ENCODE assay signal across 1 cellular context in the genomic region with DNA sequence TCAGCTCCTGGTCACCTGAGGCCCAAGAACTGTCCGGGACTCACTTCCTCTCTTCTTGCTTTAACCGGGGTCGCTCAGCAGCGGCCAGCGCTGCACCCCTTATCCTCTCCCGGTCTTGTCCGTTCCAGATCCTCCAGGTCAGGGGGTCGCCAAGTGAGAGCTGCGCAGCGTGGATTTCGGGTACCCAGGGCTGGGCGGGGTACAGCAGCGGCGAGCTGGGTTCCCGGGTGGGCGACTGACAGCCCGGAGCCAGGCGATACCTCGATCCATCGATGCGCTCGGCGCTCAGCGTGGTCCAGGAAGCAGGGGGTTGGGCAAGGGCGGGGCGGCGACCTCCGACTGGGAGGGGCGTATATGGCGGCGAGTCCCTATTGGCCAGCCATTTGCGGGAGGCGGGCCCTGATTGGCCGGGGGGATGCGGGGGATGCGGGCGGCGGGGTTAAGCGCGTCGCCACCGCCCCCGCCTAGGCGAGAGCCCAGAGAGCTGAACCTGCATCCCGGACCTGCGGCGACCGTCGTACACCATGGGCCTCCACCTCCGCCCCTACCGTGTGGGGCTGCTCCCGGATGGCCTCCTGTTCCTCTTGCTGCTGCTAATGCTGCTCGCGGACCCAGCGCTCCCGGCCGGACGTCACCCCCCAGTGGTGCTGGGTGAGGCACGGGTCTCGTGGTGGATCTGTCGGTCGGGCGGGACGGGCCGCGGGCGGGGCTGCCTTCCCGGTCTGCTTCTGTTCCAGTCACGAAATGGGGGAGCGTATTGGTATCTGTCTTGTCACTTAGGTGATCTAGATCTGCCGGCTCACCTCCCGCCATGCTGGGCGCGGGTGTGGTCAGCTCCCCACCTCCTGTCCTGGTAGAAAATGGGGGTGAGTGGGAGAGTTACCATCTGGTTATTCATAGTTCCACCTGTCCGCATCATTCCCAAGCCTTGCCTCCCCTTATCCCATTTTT.
TF ChIP-seq lines count a peak whose summit lies in the region.

A gene with protein sequence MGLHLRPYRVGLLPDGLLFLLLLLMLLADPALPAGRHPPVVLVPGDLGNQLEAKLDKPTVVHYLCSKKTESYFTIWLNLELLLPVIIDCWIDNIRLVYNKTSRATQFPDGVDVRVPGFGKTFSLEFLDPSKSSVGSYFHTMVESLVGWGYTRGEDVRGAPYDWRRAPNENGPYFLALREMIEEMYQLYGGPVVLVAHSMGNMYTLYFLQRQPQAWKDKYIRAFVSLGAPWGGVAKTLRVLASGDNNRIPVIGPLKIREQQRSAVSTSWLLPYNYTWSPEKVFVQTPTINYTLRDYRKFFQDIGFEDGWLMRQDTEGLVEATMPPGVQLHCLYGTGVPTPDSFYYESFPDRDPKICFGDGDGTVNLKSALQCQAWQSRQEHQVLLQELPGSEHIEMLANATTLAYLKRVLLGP (plus strand): TSS at position 471 of the 951 bp plus-strand sequence. CDS start 54 bp downstream, at position 525.

TF ChIP-seq in HepG2, 621 proteins besides CTCF, POLR2A, EP300 and RAD21 (continued from another document and continues in another):
- TF ChIP-seq, protein P1, sequence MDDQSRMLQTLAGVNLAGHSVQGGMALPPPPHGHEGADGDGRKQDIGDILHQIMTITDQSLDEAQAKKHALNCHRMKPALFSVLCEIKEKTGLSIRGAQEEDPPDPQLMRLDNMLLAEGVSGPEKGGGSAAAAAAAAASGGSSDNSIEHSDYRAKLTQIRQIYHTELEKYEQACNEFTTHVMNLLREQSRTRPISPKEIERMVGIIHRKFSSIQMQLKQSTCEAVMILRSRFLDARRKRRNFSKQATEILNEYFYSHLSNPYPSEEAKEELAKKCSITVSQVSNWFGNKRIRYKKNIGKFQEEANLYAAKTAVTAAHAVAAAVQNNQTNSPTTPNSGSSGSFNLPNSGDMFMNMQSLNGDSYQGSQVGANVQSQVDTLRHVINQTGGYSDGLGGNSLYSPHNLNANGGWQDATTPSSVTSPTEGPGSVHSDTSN (CRISPR knock-in tag; IDR thresholded peaks at IDR 0.05; ENCODE audit: borderline replicate concordance), result peak; percentile 79; the same call in 1 of the 2 replicates
- TF ChIP-seq, protein P2, sequence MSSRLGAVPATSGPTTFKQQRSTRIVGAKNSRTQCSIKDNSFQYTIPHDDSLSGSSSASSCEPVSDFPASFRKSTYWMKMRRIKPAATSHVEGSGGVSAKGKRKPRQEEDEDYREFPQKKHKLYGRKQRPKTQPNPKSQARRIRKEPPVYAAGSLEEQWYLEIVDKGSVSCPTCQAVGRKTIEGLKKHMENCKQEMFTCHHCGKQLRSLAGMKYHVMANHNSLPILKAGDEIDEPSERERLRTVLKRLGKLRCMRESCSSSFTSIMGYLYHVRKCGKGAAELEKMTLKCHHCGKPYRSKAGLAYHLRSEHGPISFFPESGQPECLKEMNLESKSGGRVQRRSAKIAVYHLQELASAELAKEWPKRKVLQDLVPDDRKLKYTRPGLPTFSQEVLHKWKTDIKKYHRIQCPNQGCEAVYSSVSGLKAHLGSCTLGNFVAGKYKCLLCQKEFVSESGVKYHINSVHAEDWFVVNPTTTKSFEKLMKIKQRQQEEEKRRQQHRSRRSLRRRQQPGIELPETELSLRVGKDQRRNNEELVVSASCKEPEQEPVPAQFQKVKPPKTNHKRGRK (CRISPR knock-in tag; IDR thresholded peaks at IDR 0.05), result no peak
- TF ChIP-seq CBX1 (IDR thresholded peaks at IDR 0.05; ENCODE audit: low read depth) (peak; percentile 87), PHF5A (CRISPR knock-in tag; IDR thresholded peaks at IDR 0.05; ENCODE audit: low read depth, unreplicated experiment) (no peak), ZNF326 (CRISPR knock-in tag; IDR thresholded peaks at IDR 0.05; ENCODE audit: borderline replicate concordance) (no peak; the same call in 1 of the 2 replicates), ZNF782 (CRISPR knock-in tag; IDR thresholded peaks at IDR 0.05; ENCODE audit: borderline replicate concordance) (peak; percentile 54), SP1 (IDR thresholded peaks at IDR 0.05) (peak; percentile 74), SP1 (CRISPR knock-in tag; IDR thresholded peaks at IDR 0.05) (peak; percentile 97), ZNF343 (CRISPR knock-in tag; IDR thresholded peaks at IDR 0.05) (0 out of 2 replicates have a peak, but pooled peaks have one; percentile 3), GZF1 (CRISPR knock-in tag; IDR thresholded peaks at IDR 0.05) (no peak), SP4 (CRISPR knock-in tag; IDR thresholded peaks at IDR 0.05) (peak; percentile 98), ZNF672 (CRISPR knock-in tag; IDR thresholded peaks at IDR 0.05) (no peak), ZNF44 (CRISPR knock-in tag; IDR thresholded peaks at IDR 0.05) (peak; percentile 81; the same call in 1 of the 2 replicates), ZNF124 (CRISPR knock-in tag; IDR thresholded peaks at IDR 0.05) (0 out of 2 replicates have a peak, but pooled peaks have one; percentile 50), NFRKB (IDR thresholded peaks at IDR 0.05) (no peak), ZNF432 (CRISPR knock-in tag; IDR thresholded peaks at IDR 0.05; ENCODE audit: borderline replicate concordance) (no peak), ZNF572 (CRISPR knock-in tag; IDR thresholded peaks at IDR 0.05) (peak; percentile 7; the same call in 1 of the 2 replicates), ZNF225 (CRISPR knock-in tag; IDR thresholded peaks at IDR 0.05) (no peak; the same call in 1 of the 2 replicates), ZNF468 (CRISPR knock-in tag; IDR thresholded peaks at IDR 0.05) (no peak), ZNF33A (CRISPR knock-in tag; IDR thresholded peaks at IDR 0.05; ENCODE audit: borderline replicate concordance) (no peak), MAFG (CRISPR knock-in tag; IDR thresholded peaks at IDR 0.05) (0 out of 2 replicates have a peak, but pooled peaks have one; percentile 30), ZNF263 (CRISPR knock-in tag; IDR thresholded peaks at IDR 0.05) (0 out of 2 replicates have a peak, but pooled peaks have one; percentile 14), KAT2B (IDR thresholded peaks at IDR 0.05; ENCODE audit: borderline replicate concordance, low read depth, low read length) (no peak), ZNF510 (CRISPR knock-in tag; IDR thresholded peaks at IDR 0.05; ENCODE audit: low read depth) (no peak), SAFB2 (CRISPR knock-in tag; IDR thresholded peaks at IDR 0.05; ENCODE audit: borderline replicate concordance, low read depth) (no peak), ZNF775 (CRISPR knock-in tag; IDR thresholded peaks at IDR 0.05; ENCODE audit: borderline replicate concordance) (no peak), ATAD3A (CRISPR knock-in tag; IDR thresholded peaks at IDR 0.05) (no peak), NRL (CRISPR knock-in tag; IDR thresholded peaks at IDR 0.05; ENCODE audit: borderline replicate concordance) (peak; percentile 57; the same call in 1 of the 2 replicates), ZNF569 (CRISPR knock-in tag; IDR thresholded peaks at IDR 0.05; ENCODE audit: borderline replicate concordance) (no peak), ZFP36 (IDR thresholded peaks at IDR 0.05; ENCODE audit: borderline replicate concordance, low read depth, low read length, partially characterized antibody) (no peak), DNMT1 (CRISPR knock-in tag; IDR thresholded peaks at IDR 0.05) (no peak), ELF1 (CRISPR knock-in tag; IDR thresholded peaks at IDR 0.05) (peak; percentile 95), HOXA7 (CRISPR knock-in tag; IDR thresholded peaks at IDR 0.05) (no peak), SIX1 (CRISPR knock-in tag; IDR thresholded peaks at IDR 0.05; ENCODE audit: borderline replicate concordance) (no peak), NFE2L2 (IDR thresholded peaks at IDR 0.05; ENCODE audit: low read length) (no peak), ZNF260 (CRISPR knock-in tag; IDR thresholded peaks at IDR 0.05; ENCODE audit: borderline replicate concordance, low read depth) (no peak), ZZZ3 (CRISPR knock-in tag; IDR thresholded peaks at IDR 0.05; ENCODE audit: borderline replicate concordance) (no peak)
- TF ChIP-seq, protein P3, sequence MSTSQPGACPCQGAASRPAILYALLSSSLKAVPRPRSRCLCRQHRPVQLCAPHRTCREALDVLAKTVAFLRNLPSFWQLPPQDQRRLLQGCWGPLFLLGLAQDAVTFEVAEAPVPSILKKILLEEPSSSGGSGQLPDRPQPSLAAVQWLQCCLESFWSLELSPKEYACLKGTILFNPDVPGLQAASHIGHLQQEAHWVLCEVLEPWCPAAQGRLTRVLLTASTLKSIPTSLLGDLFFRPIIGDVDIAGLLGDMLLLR (CRISPR knock-in tag; IDR thresholded peaks at IDR 0.05), result peak; percentile 82
- TF ChIP-seq, protein P4, sequence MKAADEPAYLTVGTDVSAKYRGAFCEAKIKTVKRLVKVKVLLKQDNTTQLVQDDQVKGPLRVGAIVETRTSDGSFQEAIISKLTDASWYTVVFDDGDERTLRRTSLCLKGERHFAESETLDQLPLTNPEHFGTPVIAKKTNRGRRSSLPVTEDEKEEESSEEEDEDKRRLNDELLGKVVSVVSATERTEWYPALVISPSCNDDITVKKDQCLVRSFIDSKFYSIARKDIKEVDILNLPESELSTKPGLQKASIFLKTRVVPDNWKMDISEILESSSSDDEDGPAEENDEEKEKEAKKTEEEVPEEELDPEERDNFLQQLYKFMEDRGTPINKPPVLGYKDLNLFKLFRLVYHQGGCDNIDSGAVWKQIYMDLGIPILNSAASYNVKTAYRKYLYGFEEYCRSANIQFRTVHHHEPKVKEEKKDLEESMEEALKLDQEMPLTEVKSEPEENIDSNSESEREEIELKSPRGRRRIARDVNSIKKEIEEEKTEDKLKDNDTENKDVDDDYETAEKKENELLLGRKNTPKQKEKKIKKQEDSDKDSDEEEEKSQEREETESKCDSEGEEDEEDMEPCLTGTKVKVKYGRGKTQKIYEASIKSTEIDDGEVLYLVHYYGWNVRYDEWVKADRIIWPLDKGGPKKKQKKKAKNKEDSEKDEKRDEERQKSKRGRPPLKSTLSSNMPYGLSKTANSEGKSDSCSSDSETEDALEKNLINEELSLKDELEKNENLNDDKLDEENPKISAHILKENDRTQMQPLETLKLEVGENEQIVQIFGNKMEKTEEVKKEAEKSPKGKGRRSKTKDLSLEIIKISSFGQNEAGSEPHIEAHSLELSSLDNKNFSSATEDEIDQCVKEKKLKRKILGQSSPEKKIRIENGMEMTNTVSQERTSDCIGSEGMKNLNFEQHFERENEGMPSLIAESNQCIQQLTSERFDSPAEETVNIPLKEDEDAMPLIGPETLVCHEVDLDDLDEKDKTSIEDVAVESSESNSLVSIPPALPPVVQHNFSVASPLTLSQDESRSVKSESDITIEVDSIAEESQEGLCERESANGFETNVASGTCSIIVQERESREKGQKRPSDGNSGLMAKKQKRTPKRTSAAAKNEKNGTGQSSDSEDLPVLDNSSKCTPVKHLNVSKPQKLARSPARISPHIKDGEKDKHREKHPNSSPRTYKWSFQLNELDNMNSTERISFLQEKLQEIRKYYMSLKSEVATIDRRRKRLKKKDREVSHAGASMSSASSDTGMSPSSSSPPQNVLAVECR (CRISPR knock-in tag; IDR thresholded peaks at IDR 0.05; ENCODE audit: borderline replicate concordance), result peak; percentile 98
- TF ChIP-seq, protein P5, sequence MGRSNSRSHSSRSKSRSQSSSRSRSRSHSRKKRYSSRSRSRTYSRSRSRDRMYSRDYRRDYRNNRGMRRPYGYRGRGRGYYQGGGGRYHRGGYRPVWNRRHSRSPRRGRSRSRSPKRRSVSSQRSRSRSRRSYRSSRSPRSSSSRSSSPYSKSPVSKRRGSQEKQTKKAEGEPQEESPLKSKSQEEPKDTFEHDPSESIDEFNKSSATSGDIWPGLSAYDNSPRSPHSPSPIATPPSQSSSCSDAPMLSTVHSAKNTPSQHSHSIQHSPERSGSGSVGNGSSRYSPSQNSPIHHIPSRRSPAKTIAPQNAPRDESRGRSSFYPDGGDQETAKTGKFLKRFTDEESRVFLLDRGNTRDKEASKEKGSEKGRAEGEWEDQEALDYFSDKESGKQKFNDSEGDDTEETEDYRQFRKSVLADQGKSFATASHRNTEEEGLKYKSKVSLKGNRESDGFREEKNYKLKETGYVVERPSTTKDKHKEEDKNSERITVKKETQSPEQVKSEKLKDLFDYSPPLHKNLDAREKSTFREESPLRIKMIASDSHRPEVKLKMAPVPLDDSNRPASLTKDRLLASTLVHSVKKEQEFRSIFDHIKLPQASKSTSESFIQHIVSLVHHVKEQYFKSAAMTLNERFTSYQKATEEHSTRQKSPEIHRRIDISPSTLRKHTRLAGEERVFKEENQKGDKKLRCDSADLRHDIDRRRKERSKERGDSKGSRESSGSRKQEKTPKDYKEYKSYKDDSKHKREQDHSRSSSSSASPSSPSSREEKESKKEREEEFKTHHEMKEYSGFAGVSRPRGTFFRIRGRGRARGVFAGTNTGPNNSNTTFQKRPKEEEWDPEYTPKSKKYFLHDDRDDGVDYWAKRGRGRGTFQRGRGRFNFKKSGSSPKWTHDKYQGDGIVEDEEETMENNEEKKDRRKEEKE (IDR thresholded peaks at IDR 0.05), result no peak
- TF ChIP-seq, protein P6, sequence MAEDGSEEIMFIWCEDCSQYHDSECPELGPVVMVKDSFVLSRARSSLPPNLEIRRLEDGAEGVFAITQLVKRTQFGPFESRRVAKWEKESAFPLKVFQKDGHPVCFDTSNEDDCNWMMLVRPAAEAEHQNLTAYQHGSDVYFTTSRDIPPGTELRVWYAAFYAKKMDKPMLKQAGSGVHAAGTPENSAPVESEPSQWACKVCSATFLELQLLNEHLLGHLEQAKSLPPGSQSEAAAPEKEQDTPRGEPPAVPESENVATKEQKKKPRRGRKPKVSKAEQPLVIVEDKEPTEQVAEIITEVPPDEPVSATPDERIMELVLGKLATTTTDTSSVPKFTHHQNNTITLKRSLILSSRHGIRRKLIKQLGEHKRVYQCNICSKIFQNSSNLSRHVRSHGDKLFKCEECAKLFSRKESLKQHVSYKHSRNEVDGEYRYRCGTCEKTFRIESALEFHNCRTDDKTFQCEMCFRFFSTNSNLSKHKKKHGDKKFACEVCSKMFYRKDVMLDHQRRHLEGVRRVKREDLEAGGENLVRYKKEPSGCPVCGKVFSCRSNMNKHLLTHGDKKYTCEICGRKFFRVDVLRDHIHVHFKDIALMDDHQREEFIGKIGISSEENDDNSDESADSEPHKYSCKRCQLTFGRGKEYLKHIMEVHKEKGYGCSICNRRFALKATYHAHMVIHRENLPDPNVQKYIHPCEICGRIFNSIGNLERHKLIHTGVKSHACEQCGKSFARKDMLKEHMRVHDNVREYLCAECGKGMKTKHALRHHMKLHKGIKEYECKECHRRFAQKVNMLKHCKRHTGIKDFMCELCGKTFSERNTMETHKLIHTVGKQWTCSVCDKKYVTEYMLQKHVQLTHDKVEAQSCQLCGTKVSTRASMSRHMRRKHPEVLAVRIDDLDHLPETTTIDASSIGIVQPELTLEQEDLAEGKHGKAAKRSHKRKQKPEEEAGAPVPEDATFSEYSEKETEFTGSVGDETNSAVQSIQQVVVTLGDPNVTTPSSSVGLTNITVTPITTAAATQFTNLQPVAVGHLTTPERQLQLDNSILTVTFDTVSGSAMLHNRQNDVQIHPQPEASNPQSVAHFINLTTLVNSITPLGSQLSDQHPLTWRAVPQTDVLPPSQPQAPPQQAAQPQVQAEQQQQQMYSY (CRISPR knock-in tag; IDR thresholded peaks at IDR 0.05), result peak; percentile 73
- TF ChIP-seq, protein P7, sequence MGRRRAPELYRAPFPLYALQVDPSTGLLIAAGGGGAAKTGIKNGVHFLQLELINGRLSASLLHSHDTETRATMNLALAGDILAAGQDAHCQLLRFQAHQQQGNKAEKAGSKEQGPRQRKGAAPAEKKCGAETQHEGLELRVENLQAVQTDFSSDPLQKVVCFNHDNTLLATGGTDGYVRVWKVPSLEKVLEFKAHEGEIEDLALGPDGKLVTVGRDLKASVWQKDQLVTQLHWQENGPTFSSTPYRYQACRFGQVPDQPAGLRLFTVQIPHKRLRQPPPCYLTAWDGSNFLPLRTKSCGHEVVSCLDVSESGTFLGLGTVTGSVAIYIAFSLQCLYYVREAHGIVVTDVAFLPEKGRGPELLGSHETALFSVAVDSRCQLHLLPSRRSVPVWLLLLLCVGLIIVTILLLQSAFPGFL (CRISPR knock-in tag; IDR thresholded peaks at IDR 0.05), result no peak
- TF ChIP-seq, protein P8, sequence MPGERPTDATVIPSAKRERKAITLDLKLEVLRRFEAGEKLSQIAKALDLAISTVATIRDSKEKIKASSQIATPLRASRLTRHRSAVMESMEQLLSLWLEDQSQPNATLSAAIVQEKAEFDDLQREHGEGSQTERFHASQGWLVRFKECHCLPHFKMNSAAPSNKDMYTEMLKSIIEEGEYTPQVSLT (CRISPR knock-in tag; IDR thresholded peaks at IDR 0.05; ENCODE audit: borderline replicate concordance, low read depth), result no peak
